Comparison of ENCODE assay signal across 8 cellular contexts in genomic region chr5:14665110-14665822, GRCh38. TPM values are rescaled to one million over a fixed set of nuclear protein-coding genes. Genes with fewer than 3 reads are reported as not detected.
DNase-seq lines count a peak whose midpoint lies in the region; ATAC-seq and TF ChIP-seq lines count a peak whose summit lies in the region.

No MANE protein-coding gene starts in this region.

- BruUV-seq in IMR-90 (replicated peaks; lab: Mats Ljungman, UMichigan), result no TSS peak

- H3K18ac ChIP-seq in IMR-90 (ENCODE audit: low read depth, low read length), result no peak overlapping the region

- no peak overlapping the region for H2BK20ac ChIP-seq in IMR-90 (ENCODE audit: low read depth, low read length)

- H2AFZ ChIP-seq in IMR-90 (replicated peaks; ENCODE audit: low read length, poor library complexity), result peak overlapping the region; percentile 99

- no peaks in the 10 kb centered on the region for H3K9me3 Mint-ChIP-seq in T-helper 2 cell treated with Interferon-gamma antibody and Interleukin-4, amounts not matched to agents 5 μg/mL and 100 μg/mL, for 36 hours
- no peaks in the 10 kb centered on the region for H3K9me3 Mint-ChIP-seq in type B pancreatic cell

- peak overlapping the region; percentile 64 for H3K4me3 ChIP-seq in IMR-90 (ENCODE audit: insufficient read depth, low read depth, low read length)
- peak overlapping the region; percentile 82 for H3K4me3 ChIP-seq in endocrine pancreas (ENCODE audit: control insufficient read depth, insufficient read depth, low read length)
- H3K4me3 ChIP-seq in mucosa of descending colon, result peak overlapping the region; percentile 61

- peak overlapping the region; percentile 34 for H3K27ac ChIP-seq in IMR-90 (ENCODE audit: insufficient read depth, low read length)

- POLR2A ChIA-PET in IMR-90 (lab: Charles Lee; ENCODE audit: unreplicated experiment), result no interaction called here

- peak; percentile 29 for DNase-seq in NCI-H2107 treated with DMSO at 0.1 percent for 48 hours (lab: John Stamatoyannopoulos, UW; ENCODE audit: unreplicated experiment)
- DNase-seq in NCI-H2107 (lab: John Stamatoyannopoulos, UW), result no peak
- no peak for DNase-seq in IMR-90
- DNase-seq in T-helper 2 cell treated with Interferon-gamma antibody and Interleukin-4, amounts not matched to agents 5 μg/mL and 100 μg/mL, for 36 hours (ENCODE audit: low spot score), result no peak
- peak; percentile 67 to 83 (median 73) for DNase-seq in mucosa of descending colon
- DNase-seq in type B pancreatic cell (ENCODE audit: extremely low spot score, unreplicated experiment), result no peak
- no peak for DNase-seq in foreskin melanocyte

- H3K9me1 ChIP-seq in IMR-90 (ENCODE audit: insufficient read depth, low read length), result peaks cover 14% of the 10 kb centered on the region

- TF ChIP-seq CTCF in IMR-90 (conservative IDR thresholded peaks at IDR 0.05; ENCODE audit: low read depth, low read length), result no peak
- no peak for TF ChIP-seq CTCF in mucosa of descending colon (IDR thresholded peaks at IDR 0.05)
- no peak for TF ChIP-seq CTCF in type B pancreatic cell (conservative IDR thresholded peaks at IDR 0.05)

- in situ Hi-C loops in IMR-90 (cut with MboI; ENCODE audit: low sequenced_read_pairs), result loop anchor here (25.0 kb wide), 2 partner anchors 553 to 678 kb away; no protein-coding TSS in a partner anchor

- peaks cover 57% of the 10 kb centered on the region for H3K4me1 Mint-ChIP-seq in T-helper 2 cell treated with Interferon-gamma antibody and Interleukin-4, amounts not matched to agents 5 μg/mL and 100 μg/mL, for 36 hours (ENCODE audit: low read depth)
- H3K4me1 Mint-ChIP-seq in type B pancreatic cell (ENCODE audit: unreplicated experiment), result peaks cover 28% of the 10 kb centered on the region

- H3K27me3 ChIP-seq in IMR-90 (ENCODE audit: control insufficient read depth, insufficient read depth, low read length) (no peaks in the 10 kb centered on the region), endocrine pancreas (ENCODE audit: control insufficient read depth, insufficient read depth, low read length) (no peaks in the 10 kb centered on the region)

- no peak overlapping the region for H2BK5ac ChIP-seq in IMR-90 (ENCODE audit: low read depth, low read length, poor library complexity, severe bottlenecking)

- no peak overlapping the region for H2AK5ac ChIP-seq in IMR-90 (ENCODE audit: low read depth, low read length)

- intact Hi-C loops in IMR-90 (cut with micrococcal nuclease) (no loop called here), mucosa of descending colon (cut with DNase I, micrococcal nuclease) (no loop called here)

- no peak overlapping the region for H2BK15ac ChIP-seq in IMR-90 (ENCODE audit: low read depth, low read length)

- peaks cover 28% of the 10 kb centered on the region for H3K36me3 Mint-ChIP-seq in T-helper 2 cell treated with Interferon-gamma antibody and Interleukin-4, amounts not matched to agents 5 μg/mL and 100 μg/mL, for 36 hours (ENCODE audit: low read depth)
- peaks cover 9% of the 10 kb centered on the region for H3K36me3 Mint-ChIP-seq in type B pancreatic cell

- H4K91ac ChIP-seq in IMR-90 (ENCODE audit: insufficient read depth, low read depth, low read length), result no peak overlapping the region

- no peak overlapping the region for H2BK120ac ChIP-seq in IMR-90 (ENCODE audit: low read depth, low read length)

- H3K14ac ChIP-seq in IMR-90 (replicated peaks; ENCODE audit: low read depth, low read length), result peak overlapping the region; percentile 34; the same call in 1 of the 2 replicates

- H3K27ac Mint-ChIP-seq in T-helper 2 cell treated with Interferon-gamma antibody and Interleukin-4, amounts not matched to agents 5 μg/mL and 100 μg/mL, for 36 hours, result peak overlapping the region; percentile 92
- H3K27ac Mint-ChIP-seq in type B pancreatic cell, result peak overlapping the region; percentile 87

- no peaks in the 10 kb centered on the region for H3K27me3 Mint-ChIP-seq in T-helper 2 cell treated with Interferon-gamma antibody and Interleukin-4, amounts not matched to agents 5 μg/mL and 100 μg/mL, for 36 hours (ENCODE audit: low read depth)
- H3K27me3 Mint-ChIP-seq in type B pancreatic cell, result no peaks in the 10 kb centered on the region

- peak overlapping the region; percentile 21; the same call in 1 of the 2 replicates for H3K56ac ChIP-seq in IMR-90 (ENCODE audit: extremely low read depth, insufficient read depth, low read length)

- H3K4me1 ChIP-seq in IMR-90 (ENCODE audit: control insufficient read depth, insufficient read depth, low read length) (peaks cover 11% of the 10 kb centered on the region), endocrine pancreas (ENCODE audit: control insufficient read depth, insufficient read depth, low read length) (peaks cover 20% of the 10 kb centered on the region), mucosa of descending colon (ENCODE audit: low read depth) (peaks cover 39% of the 10 kb centered on the region)

- H4K5ac ChIP-seq in IMR-90 (ENCODE audit: low read depth, low read length), result no peak overlapping the region

- peak overlapping the region; percentile 1 to 29; a peak in 1 of 4 replicates for H4K8ac ChIP-seq in IMR-90 (ENCODE audit: low read depth in 2 of 2, low read length in 2 of 2)

- CTCF ChIA-PET in IMR-90 (lab: Yijun Ruan, JAX), result no interaction called here

- H3K4ac ChIP-seq in IMR-90 (ENCODE audit: low read depth, low read length), result 0 out of 2 replicates have a peak overlapping the region, but pooled peaks have one; percentile 1

- dilution Hi-C loops in IMR-90 (cut with HindIII; ENCODE audit: low sequenced_read_pairs, unreplicated experiment), result no loop called here

- H3K9me3 ChIP-seq in IMR-90 (ENCODE audit: control insufficient read depth, insufficient read depth, low read length) (no peaks in the 10 kb centered on the region), endocrine pancreas (ENCODE audit: control insufficient read depth, low read length) (no peaks in the 10 kb centered on the region), mucosa of descending colon (no peaks in the 10 kb centered on the region)

- TF ChIP-seq POLR2A in IMR-90 (IDR thresholded peaks at IDR 0.05; ENCODE audit: low read depth, low read length), result no peak

- peak overlapping the region; percentile 74 for H3K9ac ChIP-seq in IMR-90 (ENCODE audit: low read depth, low read length)
- H3K9ac ChIP-seq in endocrine pancreas (ENCODE audit: control insufficient read depth, insufficient read depth, low read length), result peak overlapping the region; percentile 70

- H2AK9ac ChIP-seq in IMR-90 (replicated peaks; ENCODE audit: low read depth, low read length, poor library complexity), result peak overlapping the region; percentile 86

- peaks cover 40% of the 10 kb centered on the region for H4K20me1 ChIP-seq in IMR-90 (ENCODE audit: insufficient read depth, low read length)

- WGBS in IMR-90 (ENCODE audit: extremely low coverage in 2 of 2, insufficient read length in 1 of 2), 2 experiments, result 0% methylated on average over 2 of the region's 20 CpGs; no CpG with 5 or more reads in 1 of the 2 experiments

- peaks cover 29 to 68% of the 10 kb centered on the region in 2 experiments for H3K79me1 ChIP-seq in IMR-90 (ENCODE audit: low read depth in 1 of 2, low read length in 2 of 2)

- peak overlapping the region; percentile 73 for H3K4me2 ChIP-seq in IMR-90 (ENCODE audit: low read depth, low read length)

- H3K36me3 ChIP-seq in IMR-90 (ENCODE audit: control insufficient read depth, insufficient read depth, low read length) (no peaks in the 10 kb centered on the region; the same call in 1 of the 2 replicates), endocrine pancreas (ENCODE audit: control insufficient read depth, insufficient read depth, low read length) (no peaks in the 10 kb centered on the region), mucosa of descending colon (ENCODE audit: low read depth) (no peaks in the 10 kb centered on the region)

- no peak for TF ChIP-seq RAD21 in IMR-90 (IDR thresholded peaks at IDR 0.05; ENCODE audit: low read length)

- H3K23ac ChIP-seq in IMR-90 (ENCODE audit: low read depth, low read length), result peak overlapping the region; percentile 55

- H3K4me3 Mint-ChIP-seq in T-helper 2 cell treated with Interferon-gamma antibody and Interleukin-4, amounts not matched to agents 5 μg/mL and 100 μg/mL, for 36 hours, result peak overlapping the region; percentile 96
- peak overlapping the region; percentile 94 for H3K4me3 Mint-ChIP-seq in type B pancreatic cell

- ATAC-seq in IMR-90 (ENCODE audit: low read depth), result no peak
- peak; percentile 46 for ATAC-seq in mucosa of descending colon

TF ChIP-seq in IMR-90, 13 proteins besides CTCF, POLR2A, EP300 and RAD21:
- TF ChIP-seq USF2 (IDR thresholded peaks at IDR 0.05; ENCODE audit: low read depth, low read length) (no peak), CEBPB (IDR thresholded peaks at IDR 0.05; ENCODE audit: low read depth, low read length) (no peak), MAZ (IDR thresholded peaks at IDR 0.05; ENCODE audit: borderline replicate concordance, low read depth, low read length) (no peak), RCOR1 (IDR thresholded peaks at IDR 0.05; ENCODE audit: insufficient replicate concordance, low read length) (no peak), FOS (IDR thresholded peaks at IDR 0.05; ENCODE audit: low read depth, low read length) (no peak)
TF ChIP-seq in IMR-90: peak in this region for 0.

RNA-seq across cellular contexts. Expression of gene OTULIN, which starts 0.7 kb away (rescaled TPM):
- 19.5 and 20.3 TPM in 2 replicates for total RNA-seq in IMR-90 (2012; rRNA removed)
- polyA plus RNA-seq in IMR-90 (2012; rRNA removed), result 5.9 and 6.9 TPM in 2 replicates
- 2.1 and 2.6 TPM in 2 replicates for polyA plus RNA-seq in IMR-90 (2012; cell fraction: cytosol; rRNA removed)
- 5.2 and 6.8 TPM in 2 replicates for polyA plus RNA-seq in IMR-90 (2012; cell fraction: nucleus; rRNA removed; ENCODE audit: low replicate concordance)
- total RNA-seq in mucosa of descending colon, result 10 to 100 TPM; 21.9 to 29.6 (median 29.5) TPM
- 24.4 and 31.1 TPM in 2 replicates for total RNA-seq in type B pancreatic cell (ENCODE audit: low replicate concordance)

Comparison
In these comparisons a context has a peak if more than half of its experiments do, and no peak if none do; other contexts are left out.
1. DNase-seq: peak in NCI-H2107 treated with DMSO at 0.1 percent for 48 hours (single experiment) and mucosa of descending colon (3 of 3); none in NCI-H2107 (single experiment), IMR-90 (single experiment), T-helper 2 cell treated with Interferon-gamma antibody and Interleukin-4, amounts not matched to agents 5 μg/mL and 100 μg/mL, for 36 hours (single experiment), type B pancreatic cell (single experiment) and foreskin melanocyte (single experiment).
2. Peak in every context shown above with its lines, with median percentiles within 50 percentile points of each other: H3K4me3 ChIP-seq.